In genomic region chr5:11902304-11902703, GRCh38 we compare ENCODE assay signal across 23 cellular contexts. TPM values are rescaled to one million over a fixed set of nuclear protein-coding genes. Genes with fewer than 3 reads are reported as not detected.
DNase-seq lines count a peak whose midpoint lies in the region; ATAC-seq, FAIRE-seq and TF ChIP-seq lines count a peak whose summit lies in the region.
"Had no signal": no experiment of that assay in that cellular context is flagged by ENCODE, and none has a peak within 500 bp of the region (broad histone marks: within the 10 kb centered on the region; RNA-seq: fewer than 3 reads in every experiment).

No MANE protein-coding gene starts in this region.

- H3T11ph ChIP-seq in H9 (ENCODE audit: low read length) = no peak overlapping the region

- H3K27me3 Mint-ChIP-seq in H9 (ENCODE audit: low read depth) (peaks cover 54% of the 10 kb centered on the region), WTC11 (ENCODE audit: low read depth) (peaks cover 44% of the 10 kb centered on the region), glutamatergic neuron (ENCODE audit: unreplicated experiment) (peaks cover 9% of the 10 kb centered on the region)

- H3K23me2 ChIP-seq in H9 (ENCODE audit: insufficient read length, low read depth, low read length, poor library complexity, severe bottlenecking) = peaks cover 11% of the 10 kb centered on the region

- no peak overlapping the region for H3K4ac ChIP-seq in H9 (ENCODE audit: low read depth, low read length)

- H4K91ac ChIP-seq in H9 (ENCODE audit: insufficient read length, low read depth, low read length) = no peak overlapping the region

- POLR2A ChIA-PET in WTC11 (lab: Charles Lee) = no interaction called here

- H3K9me3 ChIP-seq in H9 (ENCODE audit: control insufficient read depth, low read depth, low read length) = no peaks in the 10 kb centered on the region
- H3K9me3 ChIP-seq: colonic mucosa, lower lobe of right lung, uterus had no signal

- no CpG with 5 or more reads among the region's 6 CpGs for WGBS in H9 (ENCODE audit: extremely low coverage, insufficient read length, low lambda C conversion rate)

- no peak overlapping the region for H3K18ac ChIP-seq in H9 (ENCODE audit: insufficient read length, low read depth, low read length)

- no peaks in the 10 kb centered on the region for H3K79me1 ChIP-seq in H9 (ENCODE audit: insufficient read depth, low read depth, low read length, poor library complexity, severe bottlenecking)

- H3K4me1 Mint-ChIP-seq in H9 = peaks cover 33 to 36% of the 10 kb centered on the region in 2 experiments
- peaks cover 37% of the 10 kb centered on the region for H3K4me1 Mint-ChIP-seq in WTC11
- H3K4me1 Mint-ChIP-seq in glutamatergic neuron (ENCODE audit: low read depth, unreplicated experiment) = peaks cover 16% of the 10 kb centered on the region

- no peaks in the 10 kb centered on the region for H3K9me3 Mint-ChIP-seq in H9
- H3K9me3 Mint-ChIP-seq in WTC11 = no peaks in the 10 kb centered on the region
- H3K9me3 Mint-ChIP-seq in glutamatergic neuron (ENCODE audit: unreplicated experiment) = peaks cover 9% of the 10 kb centered on the region
- H3K9me3 Mint-ChIP-seq: stimulated activated naive CD8-positive, alpha-beta T cell treated with anti-CD3 and anti-CD28 coated beads, Interleukin-15, amount 100 ng/mL, for 72 hours had no signal

- no peak overlapping the region for H4K8ac ChIP-seq in H9 (replicated peaks; ENCODE audit: insufficient read length, low read depth, low read length)

- no peak overlapping the region for H2AFZ ChIP-seq in H9 (ENCODE audit: low read length)

- H3K4me3 Mint-ChIP-seq in H9 (peak overlapping the region; percentile 71 to 80), WTC11 (peak overlapping the region; percentile 74), glutamatergic neuron (ENCODE audit: unreplicated experiment) (peak overlapping the region; percentile 97)
- H3K4me3 Mint-ChIP-seq: HFFc6 had no signal

- no peak for DNase-seq in H9
- no peak for DNase-seq in WTC11 (ENCODE audit: low spot score)
- DNase-seq in glutamatergic neuron = no peak
- peak; percentile 24 for DNase-seq in pons (ENCODE audit: low spot score)
- no peak for DNase-seq in activated effector memory CD4-positive, alpha-beta T cell treated with Interleukin-2 at 50 U/mL for 16 hours
- no peak for DNase-seq in frontal cortex (ENCODE audit: low spot score in 2 of 2)
- DNase-seq: activated CD4-positive, CD25-positive, alpha-beta regulatory T cell treated with anti-CD3 and anti-CD28 coated beads, Interleukin-2, amount 50 U/mL, for 72 hours; CD8-positive, alpha-beta memory T cell; colonic mucosa; EL; HFFc6; immature natural killer cell; lower lobe of right lung; naive thymus-derived CD4-positive, alpha-beta T cell; NCI-H187 treated with DMSO at 0.1 percent for 48 hours; NCI-H510A treated with DMSO at 0.1 percent for 48 hours; SHP77 treated with DMSO at 0.1 percent for 48 hours; stimulated activated naive CD8-positive, alpha-beta T cell treated with anti-CD3 and anti-CD28 coated beads, Interleukin-15, amount 100 ng/mL, for 72 hours; uterus had no signal

- no peaks in the 10 kb centered on the region for H3K4me1 ChIP-seq in H9 (ENCODE audit: insufficient read depth, low read length)
- H3K4me1 ChIP-seq: colonic mucosa, lower lobe of right lung, uterus had no signal

- CTCF ChIA-PET in WTC11 (lab: Charles Lee) = no interaction called here

- H3K27ac ChIP-seq in H9 (ENCODE audit: insufficient read length, low read depth, low read length) = no peak overlapping the region
- H3K27ac ChIP-seq: colonic mucosa, lower lobe of right lung, uterus had no signal

- no peaks in the 10 kb centered on the region for H3K36me3 Mint-ChIP-seq in H9 (ENCODE audit: insufficient read depth in 1 of 3, low read depth in 3 of 3)
- H3K36me3 Mint-ChIP-seq in WTC11 = no peaks in the 10 kb centered on the region
- no peaks in the 10 kb centered on the region for H3K36me3 Mint-ChIP-seq in glutamatergic neuron (ENCODE audit: unreplicated experiment)
- H3K36me3 Mint-ChIP-seq: CD8-positive, alpha-beta memory T cell had no signal

- H2BK5ac ChIP-seq in H9 (ENCODE audit: insufficient read length, low read length) = no peak overlapping the region

- H4K5ac ChIP-seq in H9 (ENCODE audit: insufficient read length, low read depth, low read length) = no peak overlapping the region

- ATAC-seq in WTC11 (no peak), GM18873 (IDR thresholded peaks at IDR 0.05; ENCODE audit: low FRiP score, unreplicated experiment) (no peak), HG02870 (IDR thresholded peaks at IDR 0.05; ENCODE audit: unreplicated experiment) (no peak)
- ATAC-seq: naive thymus-derived CD4-positive, alpha-beta T cell; stimulated activated naive CD8-positive, alpha-beta T cell treated with anti-CD3 and anti-CD28 coated beads, Interleukin-15, amount 100 ng/mL, for 72 hours had no signal

- H3K14ac ChIP-seq in H9 (ENCODE audit: insufficient read depth, low read length) = no peak overlapping the region

- no peak for FAIRE-seq in frontal cortex (lab: Jason Lieb, UNC)

- no peak overlapping the region for H3K4me2 ChIP-seq in H9 (ENCODE audit: insufficient read depth, insufficient read length, low read length)

- no peak overlapping the region for H2BK12ac ChIP-seq in H9 (ENCODE audit: insufficient read length, low read depth, low read length)

- TF ChIP-seq CTCF in H9 (conservative IDR thresholded peaks at IDR 0.05) (no peak), WTC11 (IDR thresholded peaks at IDR 0.05) (no peak), glutamatergic neuron (IDR thresholded peaks at IDR 0.05; ENCODE audit: partially characterized antibody, unreplicated experiment) (no peak)

- H3K9ac ChIP-seq in H9 (ENCODE audit: extremely low read depth, insufficient read length, low read length) = no peak overlapping the region

- no peak overlapping the region for H3K56ac ChIP-seq in H9 (ENCODE audit: insufficient read length, low read depth, low read length)

- H3K23ac ChIP-seq in H9 (ENCODE audit: insufficient read length, low read depth, low read length) = no peak overlapping the region

- peaks cover 13% of the 10 kb centered on the region; the same call in 1 of the 2 replicates for H3K27me3 ChIP-seq in H9 (ENCODE audit: insufficient read depth, low read length)

- no peak overlapping the region for H2BK20ac ChIP-seq in H9 (ENCODE audit: low read depth, low read length, poor library complexity, severe bottlenecking)

- H2AK5ac ChIP-seq in H9 (ENCODE audit: insufficient read length, low read length) = no peak overlapping the region

- H3K27ac Mint-ChIP-seq in H9 (no peak overlapping the region), WTC11 (no peak overlapping the region), glutamatergic neuron (ENCODE audit: unreplicated experiment) (peak overlapping the region; percentile 89)
- H3K27ac Mint-ChIP-seq: CD8-positive, alpha-beta memory T cell; HFFc6; immature natural killer cell; naive thymus-derived CD4-positive, alpha-beta T cell; stimulated activated naive CD8-positive, alpha-beta T cell treated with anti-CD3 and anti-CD28 coated beads, Interleukin-15, amount 100 ng/mL, for 72 hours had no signal

- no peak overlapping the region for H2BK15ac ChIP-seq in H9 (ENCODE audit: low read depth, low read length)

- H4K20me1 ChIP-seq in H9 (ENCODE audit: control insufficient read depth, insufficient read depth, insufficient read length) = no peaks in the 10 kb centered on the region

- no peaks in the 10 kb centered on the region for H3K79me2 ChIP-seq in H9 (ENCODE audit: insufficient read depth, low read length)

- H2BK120ac ChIP-seq in H9 (ENCODE audit: low read depth, low read length, poor library complexity, severe bottlenecking) = no peak overlapping the region

TF ChIP-seq in WTC11, 78 proteins besides CTCF, POLR2A, EP300 and RAD21 (continues in another document):
- TF ChIP-seq, protein P1, sequence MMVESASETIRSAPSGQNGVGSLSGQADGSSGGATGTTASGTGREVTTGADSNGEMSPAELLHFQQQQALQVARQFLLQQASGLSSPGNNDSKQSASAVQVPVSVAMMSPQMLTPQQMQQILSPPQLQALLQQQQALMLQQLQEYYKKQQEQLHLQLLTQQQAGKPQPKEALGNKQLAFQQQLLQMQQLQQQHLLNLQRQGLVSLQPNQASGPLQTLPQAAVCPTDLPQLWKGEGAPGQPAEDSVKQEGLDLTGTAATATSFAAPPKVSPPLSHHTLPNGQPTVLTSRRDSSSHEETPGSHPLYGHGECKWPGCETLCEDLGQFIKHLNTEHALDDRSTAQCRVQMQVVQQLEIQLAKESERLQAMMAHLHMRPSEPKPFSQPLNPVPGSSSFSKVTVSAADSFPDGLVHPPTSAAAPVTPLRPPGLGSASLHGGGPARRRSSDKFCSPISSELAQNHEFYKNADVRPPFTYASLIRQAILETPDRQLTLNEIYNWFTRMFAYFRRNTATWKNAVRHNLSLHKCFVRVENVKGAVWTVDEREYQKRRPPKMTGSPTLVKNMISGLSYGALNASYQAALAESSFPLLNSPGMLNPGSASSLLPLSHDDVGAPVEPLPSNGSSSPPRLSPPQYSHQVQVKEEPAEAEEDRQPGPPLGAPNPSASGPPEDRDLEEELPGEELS (CRISPR knock-in tag; IDR thresholded peaks at IDR 0.05) = no peak
- TF ChIP-seq TEAD4 (CRISPR knock-in tag; IDR thresholded peaks at IDR 0.05) (no peak), ZNF512 (CRISPR knock-in tag; IDR thresholded peaks at IDR 0.05; ENCODE audit: borderline replicate concordance) (no peak), IRF2 (CRISPR knock-in tag; IDR thresholded peaks at IDR 0.05; ENCODE audit: borderline replicate concordance, low read depth) (no peak)

RNA-seq across cellular contexts. Expression of gene CTNND2, which starts 1.9 kb away (rescaled TPM):
- total RNA-seq in H9 (2021) (7.0 and 8.2 TPM in 2 replicates), WTC11 (2021) (8.6 to 11.9 TPM (median 10.4 TPM) in 3 replicates), glutamatergic neuron (ENCODE audit: unreplicated experiment) (134 TPM), frontal cortex (74.2 TPM)
- total RNA-seq: CD8-positive, alpha-beta memory T cell; glomerular endothelial cell; HFFc6; T-helper 2 cell treated with Interferon-gamma antibody and Interleukin-4, amounts not matched to agents 100 ng/mL and 5 ng/mL, for 36 hours had no signal
